ENCODE assay signal across 14 cellular contexts in the genomic region with DNA sequence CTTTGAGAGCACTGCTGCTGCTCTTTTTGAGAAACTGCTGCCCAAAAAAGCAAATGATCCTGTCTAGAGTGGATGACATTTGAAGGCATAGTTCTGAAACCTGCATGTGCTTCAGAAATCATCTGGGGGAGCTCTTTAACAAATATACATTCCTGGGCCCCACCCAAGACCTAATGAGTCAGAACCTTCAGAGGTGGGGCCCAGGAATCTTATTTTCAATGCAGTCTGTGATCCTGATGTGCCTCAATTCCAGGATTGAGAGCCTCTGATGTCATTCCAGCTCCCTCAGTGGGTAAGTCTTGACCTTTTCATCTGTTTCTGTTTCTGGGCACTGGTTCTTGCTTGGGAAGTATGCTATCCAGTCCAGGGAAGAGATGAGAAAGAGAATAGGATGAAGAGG. TPM values are rescaled to one million over a fixed set of nuclear protein-coding genes. Genes with fewer than 3 reads are reported as not detected.
DNase-seq lines count a peak whose midpoint lies in the region; ATAC-seq and TF ChIP-seq lines count a peak whose summit lies in the region.
"Had no signal": no experiment of that assay in that cellular context is flagged by ENCODE, and none has a peak within 500 bp of the region (broad histone marks: within the 10 kb centered on the region; RNA-seq: fewer than 3 reads in every experiment).

No MANE protein-coding gene starts in this region.

- ATAC-seq in PC-3, result peak; percentile 74
- ATAC-seq in activated T-cell treated with anti-CD3 and anti-CD28 coated beads, Interleukin-2, amount 50 U/mL, for 72 hours (replicated peaks in 1 of 2), result no peak

- no TSS peak for BruUV-seq in PC-3 (replicated peaks; lab: Mats Ljungman, UMichigan)

- no peaks in the 10 kb centered on the region for H3K36me3 ChIP-seq in PC-3 (ENCODE audit: low read depth, low read length)
- H3K36me3 ChIP-seq in CD8-positive, alpha-beta memory T cell (ENCODE audit: insufficient read depth, low read length), result no peaks in the 10 kb centered on the region
- H3K36me3 ChIP-seq: tibial artery had no signal

- no peak overlapping the region for H3K27ac ChIP-seq in PC-3 (ENCODE audit: low read length)
- no peak overlapping the region for H3K27ac ChIP-seq in CD8-positive, alpha-beta memory T cell (ENCODE audit: low read depth, low read length)
- H3K27ac ChIP-seq: tibial artery had no signal

- peaks cover 6 to 49% of the 10 kb centered on the region in 2 donors for H3K27me3 Mint-ChIP-seq in CD8-positive, alpha-beta memory T cell
- H3K27me3 Mint-ChIP-seq in activated T-cell treated with anti-CD3 and anti-CD28 coated beads, Interleukin-2, amount 50 U/mL, for 72 hours (ENCODE audit: low read depth), result peaks cover 30% of the 10 kb centered on the region
- H3K27me3 Mint-ChIP-seq: progenitor cell of endocrine pancreas had no signal

- H3K4me2 ChIP-seq in PC-3 (ENCODE audit: low read length), result no peak overlapping the region

- no peaks in the 10 kb centered on the region for H3K9me3 Mint-ChIP-seq in CD8-positive, alpha-beta memory T cell
- H3K9me3 Mint-ChIP-seq in activated T-cell treated with anti-CD3 and anti-CD28 coated beads, Interleukin-2, amount 50 U/mL, for 72 hours, result no peaks in the 10 kb centered on the region
- H3K9me3 Mint-ChIP-seq: brain had no signal

- H3K9me3 ChIP-seq in PC-3 (ENCODE audit: low read length), result no peaks in the 10 kb centered on the region
- H3K9me3 ChIP-seq in CD8-positive, alpha-beta memory T cell (ENCODE audit: low read length), result no peaks in the 10 kb centered on the region
- H3K9me3 ChIP-seq: tibial artery had no signal

- no peaks in the 10 kb centered on the region for H3K79me2 ChIP-seq in PC-3 (ENCODE audit: low read length)

- H3F3A ChIP-seq in PC-3 (ENCODE audit: low read length, unreplicated experiment), result no peaks in the 10 kb centered on the region

- no peak overlapping the region for H3K9ac ChIP-seq in PC-3 (ENCODE audit: low read length)

- DNase-seq in EL, result peak; percentile 87
- DNase-seq in PC-3, result peak; percentile 58
- DNase-seq in fibroblast of gingiva (ENCODE audit: low read depth), result peak; percentile 39
- peak; percentile 49 for DNase-seq in skeletal muscle cell (ENCODE audit: low read depth)
- DNase-seq in CD8-positive, alpha-beta memory T cell, result no peak
- DNase-seq in epidermal melanocyte (ENCODE audit: insufficient read length, low spot score), result no peak
- no peak for DNase-seq in activated T-cell treated with anti-CD3 and anti-CD28 coated beads, Interleukin-2, amount 50 U/mL, for 72 hours
- no peak for DNase-seq in NCI-H1436 (lab: John Stamatoyannopoulos, UW)
- DNase-seq: activated CD8-positive, alpha-beta memory T cell treated with anti-CD3 and anti-CD28 coated beads, Interleukin-2, amount 50 U/mL, for 4 hours; NCI-H2081 treated with DMSO at 0.1 percent for 48 hours; tibial artery had no signal

- H3K27ac Mint-ChIP-seq in CD8-positive, alpha-beta memory T cell, result no peak overlapping the region
- no peak overlapping the region for H3K27ac Mint-ChIP-seq in activated T-cell treated with anti-CD3 and anti-CD28 coated beads, Interleukin-2, amount 50 U/mL, for 72 hours
- H3K27ac Mint-ChIP-seq: brain, progenitor cell of endocrine pancreas had no signal

- H3K9me2 ChIP-seq in PC-3 (replicated peaks; ENCODE audit: low read length), result no peaks in the 10 kb centered on the region

- H3K36me3 Mint-ChIP-seq in CD8-positive, alpha-beta memory T cell, result no peaks in the 10 kb centered on the region
- no peaks in the 10 kb centered on the region for H3K36me3 Mint-ChIP-seq in activated T-cell treated with anti-CD3 and anti-CD28 coated beads, Interleukin-2, amount 50 U/mL, for 72 hours (ENCODE audit: insufficient read depth in 2 of 2)
- H3K36me3 Mint-ChIP-seq: brain had no signal

- no peaks in the 10 kb centered on the region for H4K20me1 ChIP-seq in PC-3 (ENCODE audit: low read length)

- H3K4me3 ChIP-seq in PC-3 (ENCODE audit: low read length) (no peak overlapping the region), skeletal muscle cell (ENCODE audit: low read depth, low read length) (no peak overlapping the region)
- H3K4me3 ChIP-seq in CD8-positive, alpha-beta memory T cell (ENCODE audit: low read length), result no peak overlapping the region
- H3K4me3 ChIP-seq: tibial artery had no signal

- TF ChIP-seq CTCF in PC-3 (conservative IDR thresholded peaks at IDR 0.05; ENCODE audit: low read depth, low read length), result peak; percentile 32; the same call in 1 of the 2 replicates

- peaks cover 10% of the 10 kb centered on the region for H3K4me1 ChIP-seq in PC-3 (ENCODE audit: insufficient read depth, low read length)
- H3K4me1 ChIP-seq in CD8-positive, alpha-beta memory T cell (ENCODE audit: insufficient read depth, low read length), result no peaks in the 10 kb centered on the region
- H3K4me1 ChIP-seq: tibial artery had no signal

- intact Hi-C loops in PC-3 (cut with micrococcal nuclease), result loop anchor here (1.0 to 2.0 kb wide), 2 partner anchors 42 to 69 kb away; a partner anchor contains a TSS

- CTCF ChIA-PET in PC-3 (lab: Charles Lee), result interaction anchor here (0.7 to 1.0 kb wide), 2 partner anchors 68 to 114 kb away, joined by 3 to 6 read pairs; no protein-coding TSS in a partner anchor
- CTCF ChIA-PET in CD8-positive, alpha-beta memory T cell (lab: Charles Lee), result no interaction called here

- H2AFZ ChIP-seq in PC-3 (ENCODE audit: low read length), result no peak overlapping the region

- peaks cover 0 to 3% (median 3%) of the 10 kb centered on the region in 3 donors for H3K4me1 Mint-ChIP-seq in CD8-positive, alpha-beta memory T cell
- H3K4me1 Mint-ChIP-seq in activated T-cell treated with anti-CD3 and anti-CD28 coated beads, Interleukin-2, amount 50 U/mL, for 72 hours (ENCODE audit: low read depth), result peaks cover 29% of the 10 kb centered on the region
- H3K4me1 Mint-ChIP-seq: brain had no signal

- no peaks in the 10 kb centered on the region for H3K27me3 ChIP-seq in PC-3 (ENCODE audit: low read length)
- H3K27me3 ChIP-seq in CD8-positive, alpha-beta memory T cell (ENCODE audit: insufficient read depth, low read length, poor library complexity, severe bottlenecking), result peaks cover 7% of the 10 kb centered on the region

- no peak overlapping the region for H3K4me3 Mint-ChIP-seq in CD8-positive, alpha-beta memory T cell
- H3K4me3 Mint-ChIP-seq in activated T-cell treated with anti-CD3 and anti-CD28 coated beads, Interleukin-2, amount 50 U/mL, for 72 hours, result no peak overlapping the region
- H3K4me3 Mint-ChIP-seq: brain had no signal

- POLR2A ChIA-PET in PC-3 (lab: Charles Lee; ENCODE audit: unreplicated experiment), result interaction anchor here (0.5 kb wide), 1 partner anchor 111 kb away, joined by 3 read pairs; no protein-coding TSS in a partner anchor
- POLR2A ChIA-PET in CD8-positive, alpha-beta memory T cell (lab: Charles Lee), result no interaction called here

RNA-seq across cellular contexts. Expression of a gene that starts 42.3 kb away (rescaled TPM):
- total RNA-seq in PC-3 (2014; rRNA removed), result 1.3 and 2.0 TPM in 2 replicates
- under 1 TPM; 0.22 to 0.73 TPM for total RNA-seq in CD8-positive, alpha-beta memory T cell
- polyA plus RNA-seq in CD8-positive, alpha-beta memory T cell, result not detected
- total RNA-seq in activated T-cell treated with anti-CD3 and anti-CD28 coated beads, Interleukin-2, amount 50 U/mL, for 72 hours, result under 1 TPM; 0.19 to 0.48 TPM
- total RNA-seq: lung microvascular endothelial cell had no signal

RNA-seq across cellular contexts. Expression of a gene that starts 59.4 kb away (rescaled TPM):
- total RNA-seq in PC-3 (2014; rRNA removed), result 12.5 and 12.9 TPM in 2 replicates
- total RNA-seq in CD8-positive, alpha-beta memory T cell, result 10 to 100 TPM; 36.0 to 41.0 TPM
- 14.7 TPM for polyA plus RNA-seq in CD8-positive, alpha-beta memory T cell
- 10 to 100 TPM; 29.1 to 33.5 TPM for total RNA-seq in activated T-cell treated with anti-CD3 and anti-CD28 coated beads, Interleukin-2, amount 50 U/mL, for 72 hours

Comparison
In these comparisons a context has a peak if more than half of its experiments do, and no peak if none do; other contexts are left out.
1. DNase-seq: peak in EL (single experiment), PC-3 (single experiment), fibroblast of gingiva (single experiment) and skeletal muscle cell (single experiment); none in CD8-positive, alpha-beta memory T cell (0 of 5), epidermal melanocyte (single experiment), activated T-cell treated with anti-CD3 and anti-CD28 coated beads, Interleukin-2, amount 50 U/mL, for 72 hours (0 of 2) and NCI-H1436 (single experiment).